ENCODE assay signal across 29 cellular contexts in genomic region chr13:111584101-111584500, GRCh38.
DNase-seq lines count a peak whose midpoint lies in the region; ATAC-seq and TF ChIP-seq lines count a peak whose summit lies in the region.
"Had no signal": no experiment of that assay in that cellular context is flagged by ENCODE, and none has a peak within 500 bp of the region (broad histone marks: within the 10 kb centered on the region; RNA-seq: fewer than 3 reads in every experiment).

No MANE protein-coding gene starts in this region.

- no TSS peak for BruUV-seq in OCI-LY7 (replicated peaks; lab: Mats Ljungman, UMichigan)

- H3K4me3 ChIP-seq in OCI-LY7 (ENCODE audit: low read depth, low read length, poor library complexity, severe bottlenecking), result no peak overlapping the region
- H3K4me3 ChIP-seq: lower lobe of right lung, ovary, SJCRH30, smooth muscle cell, upper lobe of right lung had no signal

- no peaks in the 10 kb centered on the region for H3K79me2 ChIP-seq in OCI-LY7 (ENCODE audit: insufficient read depth, low read depth, low read length)

- no peak for ATAC-seq in activated CD4-positive, CD25-positive, alpha-beta regulatory T cell treated with anti-CD3 and anti-CD28 coated beads, Interleukin-2, amount 50 U/mL, for 24 hours
- ATAC-seq: lower lobe of right lung, upper lobe of right lung, WTC11 had no signal

- no peaks in the 10 kb centered on the region for H3K36me3 ChIP-seq in OCI-LY7 (ENCODE audit: insufficient read depth, low read length)
- H3K36me3 ChIP-seq: lower lobe of right lung, ovary, SJCRH30, upper lobe of right lung had no signal

- H3K4me1 ChIP-seq in OCI-LY7 (ENCODE audit: insufficient read depth, low read length, poor library complexity, severe bottlenecking), result no peaks in the 10 kb centered on the region
- H3K4me1 ChIP-seq: lower lobe of right lung, SJCRH30, upper lobe of right lung had no signal

- no peak for TF ChIP-seq CTCF in OCI-LY7 (conservative IDR thresholded peaks at IDR 0.05; ENCODE audit: low read length)

- intact Hi-C loops in OCI-LY7 (cut with micrococcal nuclease; ENCODE audit: unreplicated experiment), result no loop called here

- POLR2A ChIA-PET in OCI-LY7 (lab: Charles Lee), result no interaction called here

- CTCF ChIA-PET in OCI-LY7 (lab: Charles Lee; ENCODE audit: unreplicated experiment), result no interaction called here

- H3K4me2 ChIP-seq in OCI-LY7 (ENCODE audit: low read length), result no peak overlapping the region
- H3K4me2 ChIP-seq: smooth muscle cell had no signal

- no peaks in the 10 kb centered on the region for H3K9me2 ChIP-seq in OCI-LY7 (ENCODE audit: insufficient read depth, low read length)

- H2AFZ ChIP-seq in OCI-LY7 (ENCODE audit: low read length), result no peak overlapping the region

- no peak overlapping the region for H3K27ac ChIP-seq in OCI-LY7 (ENCODE audit: low read depth, low read length, poor library complexity, severe bottlenecking)
- H3K27ac ChIP-seq: 22Rv1, lower lobe of right lung, ovary, SJCRH30, upper lobe of right lung had no signal

- H3K9me3 ChIP-seq in OCI-LY7 (ENCODE audit: low read length), result no peaks in the 10 kb centered on the region
- H3K9me3 ChIP-seq: lower lobe of right lung, ovary, SJCRH30, upper lobe of right lung had no signal

- DNase-seq in SIG-M5 treated with dmso at 0.1 percent for 504 hours (lab: John Stamatoyannopoulos, UW; ENCODE audit: unreplicated experiment) (peak; percentile 10), SIG-M5 (lab: John Stamatoyannopoulos, UW) (no peak), RPMI7951 (ENCODE audit: low read depth) (peak; percentile 7), mesenteric fat pad (ENCODE audit: low spot score) (peak; percentile 76), OCI-LY7 (ENCODE audit: low spot score) (no peak), NK-92 (lab: John Stamatoyannopoulos, UW; ENCODE audit: unreplicated experiment) (no peak), H4 (ENCODE audit: low spot score) (no peak)
- DNase-seq: activated CD4-positive, alpha-beta memory T cell treated with anti-CD3 and anti-CD28 coated beads for 36 hours; activated CD8-positive, alpha-beta memory T cell treated with anti-CD3 and anti-CD28 coated beads, Interleukin-2, amount 50 U/mL, for 4 hours; activated naive CD4-positive, alpha-beta T cell treated with anti-CD3 and anti-CD28 coated beads, Interleukin-2, amount 10 ng/mL, durations not matched to agents 7 days and 5 days; CD4-positive, alpha-beta T cell; DMS 273 treated with DMSO at 0.1 percent for 48 hours; effector CD4-positive, alpha-beta T cell; glutamatergic neuron; lower lobe of right lung; NCI-H1436 treated with DMSO at 0.1 percent for 48 hours; NCI-H2107; NCI-H446 treated with DMSO at 0.1 percent for 48 hours; nephron progenitor cell; NK-92 treated with Interleukin-12 subunit alpha and Interleukin-12 subunit beta, amount 100 ng/mL, for 24 hours; ovary; retina; SJCRH30; substantia nigra; upper lobe of right lung had no signal

- no peaks in the 10 kb centered on the region for H4K20me1 ChIP-seq in OCI-LY7 (ENCODE audit: insufficient read depth, low read length)

Comparison
In these comparisons a context has a peak if more than half of its experiments do, and no peak if none do; other contexts are left out.
1. DNase-seq: peak in SIG-M5 treated with dmso at 0.1 percent for 504 hours (single experiment), RPMI7951 (single experiment) and mesenteric fat pad (single experiment); none in SIG-M5 (single experiment), OCI-LY7 (single experiment), NK-92 (single experiment) and H4 (single experiment).